Comparison of ENCODE assay signal across 14 cellular contexts in the genomic region with DNA sequence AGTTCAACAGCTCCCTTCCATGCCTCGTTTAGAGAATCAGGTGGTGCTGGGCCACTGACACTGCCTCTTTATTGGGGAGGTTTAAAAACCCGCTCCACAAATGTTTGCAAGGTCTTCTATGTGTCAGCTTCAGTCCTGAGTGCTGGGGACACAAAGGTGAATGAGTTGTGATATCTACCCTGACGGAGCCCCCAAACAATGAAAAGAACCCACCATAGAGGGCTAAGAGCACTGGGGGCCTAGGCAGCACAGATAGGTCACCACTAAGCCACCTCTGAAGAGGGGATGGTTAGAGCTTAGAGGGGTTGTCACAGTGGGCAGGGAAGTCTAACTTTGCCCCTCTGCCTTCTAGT. TPM values are rescaled to one million over a fixed set of nuclear protein-coding genes. Genes with fewer than 3 reads are reported as not detected.
A peak's percentile ranks its signal among the peaks of the same experiment; 100 is the strongest.
DNase-seq lines count a peak whose midpoint lies in the region; ATAC-seq, FAIRE-seq and TF ChIP-seq lines count a peak whose summit lies in the region.
"Had no signal": no experiment of that assay in that cellular context is flagged by ENCODE, and none has a peak within 500 bp of the region (broad histone marks: within the 10 kb centered on the region; RNA-seq: fewer than 3 reads in every experiment).

No MANE protein-coding gene starts in this region.

- no peaks in the 10 kb centered on the region for H3K9me3 ChIP-seq in CD4-positive, CD25-positive, alpha-beta regulatory T cell (ENCODE audit: control insufficient read depth in 2 of 2, low read length in 2 of 2)
- no peaks in the 10 kb centered on the region; the same call in 2 of the 3 replicates for H3K9me3 ChIP-seq in GM12878 (replicated peaks; ENCODE audit: control insufficient read depth, insufficient read depth, low read length)
- H3K9me3 ChIP-seq: adrenal gland had no signal

- peak overlapping the region in 2 of 4 donors; percentile 7 to 53 for H3K4me3 Mint-ChIP-seq in CD4-positive, CD25-positive, alpha-beta regulatory T cell
- peak overlapping the region; percentile 16 to 56 (median 26) for H3K4me3 Mint-ChIP-seq in IgD-negative memory B cell
- no peak overlapping the region for H3K4me3 Mint-ChIP-seq in natural killer cell treated with Interleukin-12 subunit alpha and Interleukin-12 subunit beta and Interleukin-15 and Interleukin-18, amount 100 ng/mL, for 72 hours
- H3K4me3 Mint-ChIP-seq: dendritic cell treated with granulocyte-macrophage colony-stimulating factor and Interleukin-4, amounts not matched to agents 40 ng/mL and 50 ng/mL, for 4 days had no signal

- ATAC-seq in CD4-positive, CD25-positive, alpha-beta regulatory T cell (ENCODE audit: low read depth in 2 of 2) = no peak
- ATAC-seq in GM12878 = no peak
- ATAC-seq in natural killer cell treated with Interleukin-12 subunit alpha and Interleukin-12 subunit beta and Interleukin-15 and Interleukin-18, amount 100 ng/mL, for 72 hours = no peak
- ATAC-seq in GM21367 (IDR thresholded peaks at IDR 0.05; ENCODE audit: unreplicated experiment) = no peak
- ATAC-seq: foreskin keratinocyte, Panc1 had no signal

- H3K79me2 ChIP-seq in GM12878 (ENCODE audit: control insufficient read depth, insufficient read depth, low read length) = no peaks in the 10 kb centered on the region

- H3K27ac ChIP-seq in CD4-positive, CD25-positive, alpha-beta regulatory T cell (ENCODE audit: insufficient read depth, low read length, poor library complexity, severe bottlenecking) = peak overlapping the region; percentile 64
- 0 out of 2 replicates have a peak overlapping the region, but pooled peaks have one; percentile 1 for H3K27ac ChIP-seq in GM12878 (ENCODE audit: control insufficient read depth, insufficient read depth)
- H3K27ac ChIP-seq: foreskin keratinocyte had no signal

- H3K4me2 ChIP-seq in GM12878 (ENCODE audit: control insufficient read depth, insufficient read depth) = no peak overlapping the region

- no peak overlapping the region for H2AFZ ChIP-seq in GM12878 (ENCODE audit: control insufficient read depth, low read depth, low read length)

- H3K4me1 ChIP-seq in CD4-positive, CD25-positive, alpha-beta regulatory T cell (ENCODE audit: control insufficient read depth, insufficient read depth, low read length, poor library complexity, severe bottlenecking) = peaks cover 31% of the 10 kb centered on the region
- H3K4me1 ChIP-seq in GM12878 (ENCODE audit: control insufficient read depth, insufficient read depth, low read length) = peaks cover 13% of the 10 kb centered on the region
- H3K4me1 ChIP-seq: adrenal gland had no signal

- TF ChIP-seq CTCF in GM12878 (IDR thresholded peaks at IDR 0.05 in 2 of 3, conservative IDR thresholded peaks at IDR 0.05 in 1 of 3; ENCODE audit: control insufficient read depth in 2 of 3, extremely low read depth in 1 of 3, insufficient read depth in 1 of 3, low read depth in 3 of 3, low read length in 3 of 3) = no peak

- POLR2A ChIA-PET in GM12878 (lab: Charles Lee) = interaction anchor here (0.9 to 1.4 kb wide), 2 partner anchors 12 to 65 kb away, joined by 3 to 4 read pairs; no protein-coding TSS in a partner anchor

- no TSS peak for BruUV-seq in GM12878 (replicated peaks; lab: Mats Ljungman, UMichigan)

- no peak for TF ChIP-seq RAD21 in GM12878 (IDR thresholded peaks at IDR 0.05; ENCODE audit: insufficient read depth, low read depth, low read length)

- no peaks in the 10 kb centered on the region for H3K9me3 Mint-ChIP-seq in CD4-positive, CD25-positive, alpha-beta regulatory T cell
- peaks cover 0 to 3% (median 2%) of the 10 kb centered on the region in 3 donors for H3K9me3 Mint-ChIP-seq in IgD-negative memory B cell
- H3K9me3 Mint-ChIP-seq in natural killer cell treated with Interleukin-12 subunit alpha and Interleukin-12 subunit beta and Interleukin-15 and Interleukin-18, amount 100 ng/mL, for 72 hours = no peaks in the 10 kb centered on the region
- H3K9me3 Mint-ChIP-seq: dendritic cell treated with granulocyte-macrophage colony-stimulating factor and Interleukin-4, amounts not matched to agents 40 ng/mL and 50 ng/mL, for 4 days had no signal

- FAIRE-seq in GM12878 (lab: Jason Lieb, UNC) = no peak

- no peaks in the 10 kb centered on the region for H3K27me3 ChIP-seq in CD4-positive, CD25-positive, alpha-beta regulatory T cell (ENCODE audit: control insufficient read depth, insufficient read depth, low read length)
- H3K27me3 ChIP-seq in GM12878 (replicated peaks in 1 of 2; ENCODE audit: control insufficient read depth in 2 of 2, insufficient read depth in 2 of 2, low read length in 1 of 2) = no peaks in the 10 kb centered on the region
- H3K27me3 ChIP-seq: adrenal gland, foreskin keratinocyte had no signal

- intact Hi-C loops in GM12878 (cut with micrococcal nuclease; ENCODE audit: unreplicated experiment) = no loop called here

- in situ Hi-C loops in GM12878 (cut with MboI) = no loop called here

- CTCF ChIA-PET in GM12878 (lab: Yijun Ruan, JAX) = interaction anchor here (1.0 to 1.8 kb wide), 4 partner anchors 19 to 189 kb away, joined by 3 to 9 read pairs (median 6); no protein-coding TSS in a partner anchor

- no peak for TF ChIP-seq EP300 in GM12878 (IDR thresholded peaks at IDR 0.05; ENCODE audit: borderline replicate concordance in 1 of 2, control insufficient read depth in 1 of 2, low read depth in 2 of 2, low read length in 2 of 2)

- H3K4me3 ChIP-seq in CD4-positive, CD25-positive, alpha-beta regulatory T cell (ENCODE audit: low read depth, low read length) = peak overlapping the region; percentile 32
- H3K4me3 ChIP-seq in GM12878 = no peak overlapping the region
- H3K4me3 ChIP-seq: adrenal gland had no signal

- SMC1A ChIA-PET in GM12878 (lab: Charles Lee; ENCODE audit: uncharacterized antibody, unreplicated experiment) = interaction anchor here (0.5 to 1.3 kb wide), 2 partner anchors 93 to 123 kb away, joined by 3 to 5 read pairs; partner anchors contain the start of gene TP53INP2

- peaks cover 14% of the 10 kb centered on the region for H3K36me3 Mint-ChIP-seq in CD4-positive, CD25-positive, alpha-beta regulatory T cell
- H3K36me3 Mint-ChIP-seq in IgD-negative memory B cell = peaks cover 4% of the 10 kb centered on the region
- no peaks in the 10 kb centered on the region for H3K36me3 Mint-ChIP-seq in natural killer cell treated with Interleukin-12 subunit alpha and Interleukin-12 subunit beta and Interleukin-15 and Interleukin-18, amount 100 ng/mL, for 72 hours

- RAD21 ChIA-PET in GM12878 (lab: Charles Lee; ENCODE audit: unreplicated experiment) = interaction anchor here (2.3 kb wide), 1 partner anchor 189 kb away, joined by 8 read pairs; no protein-coding TSS in a partner anchor

- peaks cover 14 to 40% (median 27%) of the 10 kb centered on the region in 4 donors for H3K4me1 Mint-ChIP-seq in CD4-positive, CD25-positive, alpha-beta regulatory T cell
- H3K4me1 Mint-ChIP-seq in IgD-negative memory B cell = peaks cover 20 to 32% (median 25%) of the 10 kb centered on the region in 3 donors
- peaks cover 11 to 15% of the 10 kb centered on the region in 2 donors for H3K4me1 Mint-ChIP-seq in natural killer cell treated with Interleukin-12 subunit alpha and Interleukin-12 subunit beta and Interleukin-15 and Interleukin-18, amount 100 ng/mL, for 72 hours (ENCODE audit: low read depth in 2 of 2)

- 55% methylated on average over 3 of the region's 3 CpGs for WGBS in GM12878 (ENCODE audit: insufficient coverage, insufficient replicate concordance, low lambda C conversion rate, missing lambda C conversion rate)

- peaks cover 14% of the 10 kb centered on the region for H3K36me3 ChIP-seq in CD4-positive, CD25-positive, alpha-beta regulatory T cell (ENCODE audit: control insufficient read depth, insufficient read depth, low read length)
- H3K36me3 ChIP-seq in GM12878 (ENCODE audit: control insufficient read depth in 2 of 2, insufficient read depth in 2 of 2, low read length in 1 of 2) = peaks cover 2 to 11% of the 10 kb centered on the region in 2 experiments; a peak in 3 of 4 replicates

- H4K20me1 ChIP-seq in GM12878 (ENCODE audit: control insufficient read depth, insufficient read depth) = no peaks in the 10 kb centered on the region

- no peaks in the 10 kb centered on the region for H3K27me3 Mint-ChIP-seq in CD4-positive, CD25-positive, alpha-beta regulatory T cell
- no peaks in the 10 kb centered on the region for H3K27me3 Mint-ChIP-seq in IgD-negative memory B cell
- no peaks in the 10 kb centered on the region for H3K27me3 Mint-ChIP-seq in natural killer cell treated with Interleukin-12 subunit alpha and Interleukin-12 subunit beta and Interleukin-15 and Interleukin-18, amount 100 ng/mL, for 72 hours
- H3K27me3 Mint-ChIP-seq: dendritic cell treated with granulocyte-macrophage colony-stimulating factor and Interleukin-4, amounts not matched to agents 40 ng/mL and 50 ng/mL, for 4 days had no signal

- DNase-seq in CD4-positive, CD25-positive, alpha-beta regulatory T cell = no peak
- no peak for DNase-seq in GM12878 (ENCODE audit: low read depth, low spot score)
- no peak for DNase-seq in natural killer cell treated with Interleukin-12 subunit alpha and Interleukin-12 subunit beta and Interleukin-15 and Interleukin-18, amount 100 ng/mL, for 72 hours (ENCODE audit: low spot score)
- DNase-seq in NCI-H1436 (lab: John Stamatoyannopoulos, UW) = no peak
- DNase-seq in RKO (ENCODE audit: low spot score) = no peak
- no peak for DNase-seq in HCEC 1CT
- DNase-seq: mesenchymal stem cell, NCI-H1417 treated with DMSO at 0.1 percent for 48 hours had no signal

- H3K9ac ChIP-seq in GM12878 (ENCODE audit: control insufficient read depth, insufficient read depth, low read length) = no peak overlapping the region

- H3K27ac Mint-ChIP-seq in CD4-positive, CD25-positive, alpha-beta regulatory T cell = peak overlapping the region; percentile 93 to 96 (median 95)
- peak overlapping the region; percentile 87 to 97 (median 93) for H3K27ac Mint-ChIP-seq in IgD-negative memory B cell
- peak overlapping the region; percentile 14 to 50 for H3K27ac Mint-ChIP-seq in natural killer cell treated with Interleukin-12 subunit alpha and Interleukin-12 subunit beta and Interleukin-15 and Interleukin-18, amount 100 ng/mL, for 72 hours
- H3K27ac Mint-ChIP-seq: dendritic cell treated with granulocyte-macrophage colony-stimulating factor and Interleukin-4, amounts not matched to agents 40 ng/mL and 50 ng/mL, for 4 days had no signal

- TF ChIP-seq POLR2A in GM12878 (IDR thresholded peaks at IDR 0.05; ENCODE audit: low read depth, low read length) = no peak

RNA-seq across cellular contexts. Expression of gene MAP1LC3A, which starts 22.0 kb away (rescaled TPM):
- 23.9 TPM for total RNA-seq in CD4-positive, CD25-positive, alpha-beta regulatory T cell
- polyA plus RNA-seq in CD4-positive, CD25-positive, alpha-beta regulatory T cell = 10 to 100 TPM in 1 of 4 donors, 1 to 10 TPM in 3; 3.9 to 11.5 (median 5.4) TPM
- polyA plus RNA-seq in IgD-negative memory B cell = 8.6 TPM
- total RNA-seq in GM12878 (2013; cell fraction: nucleolus; rRNA removed) = not detected in 2 replicates
- 0.16 and 1.1 TPM in 2 replicates for total RNA-seq in GM12878 (2014; rRNA removed)
- total RNA-seq in GM12878 (2014; rRNA removed; fragmentation: Illumina TruSeq; extraction: Trizol) = 0.27 TPM in 1 of 2 replicates, not detected in the other
- 0.44 and 0.69 TPM in 2 replicates for total RNA-seq in GM12878 (2021)
- 0.45 TPM for polyA plus RNA-seq in GM12878 (2011; ENCODE audit: low read depth)
- not detected in 2 replicates for polyA plus RNA-seq in GM12878 (2011; rRNA removed)
- polyA plus RNA-seq in GM12878 (2011; cell fraction: cytosol; rRNA removed) = 0.07 and 0.15 TPM in 2 replicates
- polyA plus RNA-seq in GM12878 (2011; cell fraction: nucleus; rRNA removed) = 0.36 and 0.45 TPM in 2 replicates
- polyA plus RNA-seq in GM12878 (2012) = 1.5 and 2.5 TPM in 2 replicates
- not detected in 2 replicates for polyA plus RNA-seq in GM12878 (2014; fragmentation: Illumina TruSeq; extraction: Trizol)
- not detected for polyA plus RNA-seq in GM12878 (2014; fragmentation: Nextera tagmentation; extraction: Ambion mirVana)
- polyA plus RNA-seq in GM12878 (2014; rRNA removed) = 0.35 and 0.60 TPM in 2 replicates
- polyA plus RNA-seq in GM12878 (2016; fragmentation: Nextera tagmentation; extraction: Ambion mirVana) = 1 to 10 TPM in 1 of 2 experiments, under 1 TPM in 1; 0.33 to 1.2 TPM
- not detected in 2 replicates for polyA minus RNA-seq in GM12878 (2011; rRNA and poly(A)+ RNA removed)
- polyA minus RNA-seq in GM12878 (2011; cell fraction: cytosol; rRNA and poly(A)+ RNA removed) = not detected in 2 replicates
- not detected in 2 replicates for polyA minus RNA-seq in GM12878 (2011; cell fraction: nucleus; rRNA and poly(A)+ RNA removed)
- total RNA-seq in natural killer cell treated with Interleukin-12 subunit alpha and Interleukin-12 subunit beta and Interleukin-15 and Interleukin-18, amount 100 ng/mL, for 72 hours = 1 to 10 TPM; 5.3 to 6.4 TPM

Comparison
In these comparisons a context has a peak if more than half of its experiments do, and no peak if none do; other contexts are left out.
1. H3K27ac Mint-ChIP-seq: peak in every context shown above with its lines; median percentile 95 in CD4-positive, CD25-positive, alpha-beta regulatory T cell; 93 in IgD-negative memory B cell; 32 in natural killer cell treated with Interleukin-12 subunit alpha and Interleukin-12 subunit beta and Interleukin-15 and Interleukin-18, amount 100 ng/mL, for 72 hours.